Comparison of ENCODE assay signal across 1 cellular context in the genomic region with DNA sequence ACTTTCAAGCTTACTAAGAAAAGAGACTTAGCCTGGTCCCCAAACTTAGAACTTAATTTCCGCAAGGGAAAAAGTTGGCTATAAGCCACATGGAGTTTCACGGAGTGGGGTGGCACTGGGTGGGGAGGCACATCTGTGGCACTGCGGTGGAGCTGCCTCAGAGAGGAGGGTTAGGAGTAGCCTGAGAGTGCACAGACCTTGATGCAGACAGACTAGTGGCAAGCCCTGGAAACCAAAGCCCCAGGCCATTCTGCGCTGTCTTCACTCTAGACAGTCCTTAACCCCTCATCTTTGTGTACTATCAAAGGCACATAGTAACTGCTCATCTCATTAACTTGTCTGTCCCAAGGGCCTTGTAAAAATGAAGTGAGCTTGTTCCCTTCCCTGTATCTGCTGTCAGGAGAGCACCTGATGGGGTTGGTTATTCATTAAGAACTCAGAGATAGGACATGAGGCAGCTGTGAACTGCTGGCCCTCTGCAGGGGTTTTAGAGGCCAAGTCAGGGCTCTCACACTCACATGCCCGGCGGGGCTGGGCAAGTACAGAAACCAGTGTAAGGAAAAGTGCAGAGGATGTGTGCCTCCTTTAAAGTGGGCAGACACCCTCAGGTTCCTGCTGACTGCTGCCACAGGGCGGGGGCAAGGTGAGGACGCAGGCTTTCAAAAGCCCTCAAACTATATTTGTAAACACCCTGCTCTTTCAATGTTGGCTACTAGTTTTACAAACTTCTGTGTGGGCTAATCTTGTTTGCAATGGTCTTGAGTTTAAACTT.
TF ChIP-seq lines count a peak whose summit lies in the region.

No MANE protein-coding gene starts in this region.

TF ChIP-seq in GM12891, 5 proteins besides CTCF, POLR2A, EP300 and RAD21:
- TF ChIP-seq TAF1 (IDR thresholded peaks at IDR 0.05; ENCODE audit: low read depth, low read length), result no peak
- TF ChIP-seq SPI1 (IDR thresholded peaks at IDR 0.05; ENCODE audit: low read depth, low read length), result no peak
- TF ChIP-seq POLR2AphosphoS5 (IDR thresholded peaks at IDR 0.05; ENCODE audit: low read depth, low read length), result no peak
- TF ChIP-seq POU2F2 (IDR thresholded peaks at IDR 0.05; ENCODE audit: low read depth, low read length), result no peak
- TF ChIP-seq PAX5 (IDR thresholded peaks at IDR 0.05; ENCODE audit: insufficient read depth, low read length, severe bottlenecking), result no peak
